ENCODE assay signal across 1 cellular context in genomic region chr12:129049917-129050316, GRCh38.
TF ChIP-seq lines count a peak whose summit lies in the region.

No MANE protein-coding gene starts in this region.

TF ChIP-seq in GM12878, 131 proteins besides CTCF, POLR2A, EP300 and RAD21 (continued from another document):
- TF ChIP-seq REST (IDR thresholded peaks at IDR 0.05; ENCODE audit: low read depth, low read length): peak; percentile 89
